Comparison of ENCODE assay signal across 3 cellular contexts in the genomic region with DNA sequence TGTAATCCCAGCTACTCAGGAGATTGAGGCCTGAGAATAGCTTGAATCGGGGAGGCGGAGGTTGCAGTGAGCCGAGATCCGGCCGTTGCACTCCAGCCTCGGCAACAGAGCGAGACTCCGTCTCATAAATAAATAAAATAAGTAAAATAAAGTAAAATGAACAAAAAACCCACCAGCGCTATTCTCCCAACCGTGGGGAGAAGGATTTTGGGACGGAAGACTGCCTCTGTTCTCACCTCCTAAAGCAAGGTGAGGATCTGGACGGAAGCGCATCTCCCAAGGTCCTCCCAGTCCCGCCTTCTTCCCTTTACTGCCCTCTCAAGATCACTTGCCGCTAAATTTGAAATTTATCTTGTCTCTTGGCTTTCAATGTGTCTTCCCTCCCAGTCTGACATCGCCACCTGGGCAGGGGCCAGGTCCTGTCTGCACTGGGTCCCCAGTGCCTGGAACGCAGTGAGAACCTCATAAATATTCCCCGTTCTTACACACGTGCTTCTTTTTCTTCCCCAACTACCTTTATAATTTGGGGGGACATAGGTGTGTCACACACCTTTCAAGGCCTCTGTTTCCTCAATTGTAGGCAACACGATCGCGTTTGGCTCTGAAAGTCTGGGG.
A peak's percentile ranks its signal among the peaks of the same experiment; 100 is the strongest.
TF ChIP-seq lines count a peak whose summit lies in the region.

No MANE protein-coding gene starts in this region.

TF ChIP-seq in SK-N-SH, 30 proteins besides CTCF, POLR2A, EP300 and RAD21 (continues in another document):
- TF ChIP-seq TAF1 (IDR thresholded peaks at IDR 0.05; ENCODE audit: borderline replicate concordance, low read depth, low read length) (no peak), RXRA (IDR thresholded peaks at IDR 0.05; ENCODE audit: borderline replicate concordance, low read depth) (no peak), MXI1 (IDR thresholded peaks at IDR 0.05; ENCODE audit: low read depth, low read length) (no peak), GATA2 (CRISPR knock-in tag; IDR thresholded peaks at IDR 0.05) (no peak), TEAD4 (IDR thresholded peaks at IDR 0.05; ENCODE audit: borderline replicate concordance, insufficient read depth) (no peak), SMC3 (IDR thresholded peaks at IDR 0.05; ENCODE audit: low read depth, low read length) (no peak), POLR2AphosphoS5 (IDR thresholded peaks at IDR 0.05; ENCODE audit: low read depth, low read length) (no peak), CHD2 (IDR thresholded peaks at IDR 0.05; ENCODE audit: low read length, partially characterized antibody) (no peak), RFX5 (IDR thresholded peaks at IDR 0.05; ENCODE audit: low read length) (no peak)
- TF ChIP-seq, protein P1, sequence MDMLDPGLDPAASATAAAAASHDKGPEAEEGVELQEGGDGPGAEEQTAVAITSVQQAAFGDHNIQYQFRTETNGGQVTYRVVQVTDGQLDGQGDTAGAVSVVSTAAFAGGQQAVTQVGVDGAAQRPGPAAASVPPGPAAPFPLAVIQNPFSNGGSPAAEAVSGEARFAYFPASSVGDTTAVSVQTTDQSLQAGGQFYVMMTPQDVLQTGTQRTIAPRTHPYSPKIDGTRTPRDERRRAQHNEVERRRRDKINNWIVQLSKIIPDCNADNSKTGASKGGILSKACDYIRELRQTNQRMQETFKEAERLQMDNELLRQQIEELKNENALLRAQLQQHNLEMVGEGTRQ (IDR thresholded peaks at IDR 0.05; ENCODE audit: borderline replicate concordance, low read depth, low read length), result no peak
- TF ChIP-seq, protein P2, sequence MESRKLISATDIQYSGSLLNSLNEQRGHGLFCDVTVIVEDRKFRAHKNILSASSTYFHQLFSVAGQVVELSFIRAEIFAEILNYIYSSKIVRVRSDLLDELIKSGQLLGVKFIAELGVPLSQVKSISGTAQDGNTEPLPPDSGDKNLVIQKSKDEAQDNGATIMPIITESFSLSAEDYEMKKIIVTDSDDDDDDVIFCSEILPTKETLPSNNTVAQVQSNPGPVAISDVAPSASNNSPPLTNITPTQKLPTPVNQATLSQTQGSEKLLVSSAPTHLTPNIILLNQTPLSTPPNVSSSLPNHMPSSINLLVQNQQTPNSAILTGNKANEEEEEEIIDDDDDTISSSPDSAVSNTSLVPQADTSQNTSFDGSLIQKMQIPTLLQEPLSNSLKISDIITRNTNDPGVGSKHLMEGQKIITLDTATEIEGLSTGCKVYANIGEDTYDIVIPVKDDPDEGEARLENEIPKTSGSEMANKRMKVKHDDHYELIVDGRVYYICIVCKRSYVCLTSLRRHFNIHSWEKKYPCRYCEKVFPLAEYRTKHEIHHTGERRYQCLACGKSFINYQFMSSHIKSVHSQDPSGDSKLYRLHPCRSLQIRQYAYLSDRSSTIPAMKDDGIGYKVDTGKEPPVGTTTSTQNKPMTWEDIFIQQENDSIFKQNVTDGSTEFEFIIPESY (IDR thresholded peaks at IDR 0.05; ENCODE audit: borderline replicate concordance, low read depth), result no peak
- TF ChIP-seq, protein P3, sequence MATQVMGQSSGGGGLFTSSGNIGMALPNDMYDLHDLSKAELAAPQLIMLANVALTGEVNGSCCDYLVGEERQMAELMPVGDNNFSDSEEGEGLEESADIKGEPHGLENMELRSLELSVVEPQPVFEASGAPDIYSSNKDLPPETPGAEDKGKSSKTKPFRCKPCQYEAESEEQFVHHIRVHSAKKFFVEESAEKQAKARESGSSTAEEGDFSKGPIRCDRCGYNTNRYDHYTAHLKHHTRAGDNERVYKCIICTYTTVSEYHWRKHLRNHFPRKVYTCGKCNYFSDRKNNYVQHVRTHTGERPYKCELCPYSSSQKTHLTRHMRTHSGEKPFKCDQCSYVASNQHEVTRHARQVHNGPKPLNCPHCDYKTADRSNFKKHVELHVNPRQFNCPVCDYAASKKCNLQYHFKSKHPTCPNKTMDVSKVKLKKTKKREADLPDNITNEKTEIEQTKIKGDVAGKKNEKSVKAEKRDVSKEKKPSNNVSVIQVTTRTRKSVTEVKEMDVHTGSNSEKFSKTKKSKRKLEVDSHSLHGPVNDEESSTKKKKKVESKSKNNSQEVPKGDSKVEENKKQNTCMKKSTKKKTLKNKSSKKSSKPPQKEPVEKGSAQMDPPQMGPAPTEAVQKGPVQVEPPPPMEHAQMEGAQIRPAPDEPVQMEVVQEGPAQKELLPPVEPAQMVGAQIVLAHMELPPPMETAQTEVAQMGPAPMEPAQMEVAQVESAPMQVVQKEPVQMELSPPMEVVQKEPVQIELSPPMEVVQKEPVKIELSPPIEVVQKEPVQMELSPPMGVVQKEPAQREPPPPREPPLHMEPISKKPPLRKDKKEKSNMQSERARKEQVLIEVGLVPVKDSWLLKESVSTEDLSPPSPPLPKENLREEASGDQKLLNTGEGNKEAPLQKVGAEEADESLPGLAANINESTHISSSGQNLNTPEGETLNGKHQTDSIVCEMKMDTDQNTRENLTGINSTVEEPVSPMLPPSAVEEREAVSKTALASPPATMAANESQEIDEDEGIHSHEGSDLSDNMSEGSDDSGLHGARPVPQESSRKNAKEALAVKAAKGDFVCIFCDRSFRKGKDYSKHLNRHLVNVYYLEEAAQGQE (IDR thresholded peaks at IDR 0.05; ENCODE audit: low read depth, low read length), result no peak

TF ChIP-seq in SK-N-SH treated with all-trans-retinoic acid at 6 μM for 48 hours, 23 proteins besides CTCF, POLR2A, EP300 and RAD21:
- TF ChIP-seq ZC3H10 (CRISPR knock-in tag; IDR thresholded peaks at IDR 0.05), result no peak
- no peak for TF ChIP-seq ZFP30 (CRISPR knock-in tag; IDR thresholded peaks at IDR 0.05)
- TF ChIP-seq GLIS3 (CRISPR knock-in tag; IDR thresholded peaks at IDR 0.05), result no peak
- no peak for TF ChIP-seq TCF4 (CRISPR knock-in tag; IDR thresholded peaks at IDR 0.05; ENCODE audit: borderline replicate concordance)
- TF ChIP-seq BACH2 (CRISPR knock-in tag; IDR thresholded peaks at IDR 0.05; ENCODE audit: borderline replicate concordance), result no peak
- no peak for TF ChIP-seq ZNF565 (CRISPR knock-in tag; conservative IDR thresholded peaks at IDR 0.05; ENCODE audit: low read depth)
- TF ChIP-seq OSR1 (CRISPR knock-in tag; IDR thresholded peaks at IDR 0.05), result no peak
- no peak for TF ChIP-seq CSDC2 (CRISPR knock-in tag; IDR thresholded peaks at IDR 0.05)
- TF ChIP-seq ISL1 (CRISPR knock-in tag; IDR thresholded peaks at IDR 0.05), result no peak
- TF ChIP-seq, protein P4, sequence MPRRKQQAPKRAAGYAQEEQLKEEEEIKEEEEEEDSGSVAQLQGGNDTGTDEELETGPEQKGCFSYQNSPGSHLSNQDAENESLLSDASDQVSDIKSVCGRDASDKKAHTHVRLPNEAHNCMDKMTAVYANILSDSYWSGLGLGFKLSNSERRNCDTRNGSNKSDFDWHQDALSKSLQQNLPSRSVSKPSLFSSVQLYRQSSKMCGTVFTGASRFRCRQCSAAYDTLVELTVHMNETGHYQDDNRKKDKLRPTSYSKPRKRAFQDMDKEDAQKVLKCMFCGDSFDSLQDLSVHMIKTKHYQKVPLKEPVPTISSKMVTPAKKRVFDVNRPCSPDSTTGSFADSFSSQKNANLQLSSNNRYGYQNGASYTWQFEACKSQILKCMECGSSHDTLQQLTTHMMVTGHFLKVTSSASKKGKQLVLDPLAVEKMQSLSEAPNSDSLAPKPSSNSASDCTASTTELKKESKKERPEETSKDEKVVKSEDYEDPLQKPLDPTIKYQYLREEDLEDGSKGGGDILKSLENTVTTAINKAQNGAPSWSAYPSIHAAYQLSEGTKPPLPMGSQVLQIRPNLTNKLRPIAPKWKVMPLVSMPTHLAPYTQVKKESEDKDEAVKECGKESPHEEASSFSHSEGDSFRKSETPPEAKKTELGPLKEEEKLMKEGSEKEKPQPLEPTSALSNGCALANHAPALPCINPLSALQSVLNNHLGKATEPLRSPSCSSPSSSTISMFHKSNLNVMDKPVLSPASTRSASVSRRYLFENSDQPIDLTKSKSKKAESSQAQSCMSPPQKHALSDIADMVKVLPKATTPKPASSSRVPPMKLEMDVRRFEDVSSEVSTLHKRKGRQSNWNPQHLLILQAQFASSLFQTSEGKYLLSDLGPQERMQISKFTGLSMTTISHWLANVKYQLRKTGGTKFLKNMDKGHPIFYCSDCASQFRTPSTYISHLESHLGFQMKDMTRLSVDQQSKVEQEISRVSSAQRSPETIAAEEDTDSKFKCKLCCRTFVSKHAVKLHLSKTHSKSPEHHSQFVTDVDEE (CRISPR knock-in tag; IDR thresholded peaks at IDR 0.05), result no peak
- TF ChIP-seq PPARA (CRISPR knock-in tag; IDR thresholded peaks at IDR 0.05; ENCODE audit: borderline replicate concordance), result no peak
- TF ChIP-seq SNAI2 (CRISPR knock-in tag; IDR thresholded peaks at IDR 0.05), result no peak
- no peak for TF ChIP-seq ZFP3 (CRISPR knock-in tag; IDR thresholded peaks at IDR 0.05)
- no peak for TF ChIP-seq ESRRG (CRISPR knock-in tag; IDR thresholded peaks at IDR 0.05)
- no peak for TF ChIP-seq TOX (CRISPR knock-in tag; IDR thresholded peaks at IDR 0.05; ENCODE audit: borderline replicate concordance)
- TF ChIP-seq, protein P5, sequence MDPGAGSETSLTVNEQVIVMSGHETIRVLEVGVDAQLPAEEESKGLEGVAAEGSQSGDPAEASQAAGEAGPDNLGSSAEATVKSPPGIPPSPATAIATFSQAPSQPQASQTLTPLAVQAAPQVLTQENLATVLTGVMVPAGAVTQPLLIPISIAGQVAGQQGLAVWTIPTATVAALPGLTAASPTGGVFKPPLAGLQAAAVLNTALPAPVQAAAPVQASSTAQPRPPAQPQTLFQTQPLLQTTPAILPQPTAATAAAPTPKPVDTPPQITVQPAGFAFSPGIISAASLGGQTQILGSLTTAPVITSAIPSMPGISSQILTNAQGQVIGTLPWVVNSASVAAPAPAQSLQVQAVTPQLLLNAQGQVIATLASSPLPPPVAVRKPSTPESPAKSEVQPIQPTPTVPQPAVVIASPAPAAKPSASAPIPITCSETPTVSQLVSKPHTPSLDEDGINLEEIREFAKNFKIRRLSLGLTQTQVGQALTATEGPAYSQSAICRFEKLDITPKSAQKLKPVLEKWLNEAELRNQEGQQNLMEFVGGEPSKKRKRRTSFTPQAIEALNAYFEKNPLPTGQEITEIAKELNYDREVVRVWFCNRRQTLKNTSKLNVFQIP (CRISPR knock-in tag; IDR thresholded peaks at IDR 0.05; ENCODE audit: borderline replicate concordance, low read depth), result no peak

TF ChIP-seq in HepG2, 621 proteins besides CTCF, POLR2A, EP300 and RAD21 (continues in another document):
- no peak for TF ChIP-seq ZNF24 (IDR thresholded peaks at IDR 0.05)
- no peak for TF ChIP-seq MED13 (CRISPR knock-in tag; IDR thresholded peaks at IDR 0.05)
- TF ChIP-seq, protein P6, sequence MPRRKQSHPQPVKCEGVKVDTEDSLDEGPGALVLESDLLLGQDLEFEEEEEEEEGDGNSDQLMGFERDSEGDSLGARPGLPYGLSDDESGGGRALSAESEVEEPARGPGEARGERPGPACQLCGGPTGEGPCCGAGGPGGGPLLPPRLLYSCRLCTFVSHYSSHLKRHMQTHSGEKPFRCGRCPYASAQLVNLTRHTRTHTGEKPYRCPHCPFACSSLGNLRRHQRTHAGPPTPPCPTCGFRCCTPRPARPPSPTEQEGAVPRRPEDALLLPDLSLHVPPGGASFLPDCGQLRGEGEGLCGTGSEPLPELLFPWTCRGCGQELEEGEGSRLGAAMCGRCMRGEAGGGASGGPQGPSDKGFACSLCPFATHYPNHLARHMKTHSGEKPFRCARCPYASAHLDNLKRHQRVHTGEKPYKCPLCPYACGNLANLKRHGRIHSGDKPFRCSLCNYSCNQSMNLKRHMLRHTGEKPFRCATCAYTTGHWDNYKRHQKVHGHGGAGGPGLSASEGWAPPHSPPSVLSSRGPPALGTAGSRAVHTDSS (CRISPR knock-in tag; conservative IDR thresholded peaks at IDR 0.05), result no peak
- no peak for TF ChIP-seq ZNF616 (CRISPR knock-in tag; IDR thresholded peaks at IDR 0.05; ENCODE audit: low read depth)
- no peak for TF ChIP-seq KLF16 (CRISPR knock-in tag; IDR thresholded peaks at IDR 0.05)
- TF ChIP-seq DNMT1 (CRISPR knock-in tag; IDR thresholded peaks at IDR 0.05), result no peak
- TF ChIP-seq ZNF292 (CRISPR knock-in tag; IDR thresholded peaks at IDR 0.05; ENCODE audit: borderline replicate concordance, low read depth), result no peak
- no peak for TF ChIP-seq SMAD9 (CRISPR knock-in tag; IDR thresholded peaks at IDR 0.05)
- TF ChIP-seq ZIK1 (CRISPR knock-in tag; IDR thresholded peaks at IDR 0.05; ENCODE audit: borderline replicate concordance, low read depth), result no peak
- TF ChIP-seq CEBPG (CRISPR knock-in tag; IDR thresholded peaks at IDR 0.05), result no peak
- TF ChIP-seq DMAP1 (CRISPR knock-in tag; IDR thresholded peaks at IDR 0.05), result no peak; the same call in 1 of the 2 replicates
- TF ChIP-seq LCORL (IDR thresholded peaks at IDR 0.05), result no peak
- TF ChIP-seq LCORL (CRISPR knock-in tag; IDR thresholded peaks at IDR 0.05), result no peak; the same call in 1 of the 2 replicates
- TF ChIP-seq HIVEP1 (CRISPR knock-in tag; IDR thresholded peaks at IDR 0.05), result no peak
- TF ChIP-seq, protein P7, sequence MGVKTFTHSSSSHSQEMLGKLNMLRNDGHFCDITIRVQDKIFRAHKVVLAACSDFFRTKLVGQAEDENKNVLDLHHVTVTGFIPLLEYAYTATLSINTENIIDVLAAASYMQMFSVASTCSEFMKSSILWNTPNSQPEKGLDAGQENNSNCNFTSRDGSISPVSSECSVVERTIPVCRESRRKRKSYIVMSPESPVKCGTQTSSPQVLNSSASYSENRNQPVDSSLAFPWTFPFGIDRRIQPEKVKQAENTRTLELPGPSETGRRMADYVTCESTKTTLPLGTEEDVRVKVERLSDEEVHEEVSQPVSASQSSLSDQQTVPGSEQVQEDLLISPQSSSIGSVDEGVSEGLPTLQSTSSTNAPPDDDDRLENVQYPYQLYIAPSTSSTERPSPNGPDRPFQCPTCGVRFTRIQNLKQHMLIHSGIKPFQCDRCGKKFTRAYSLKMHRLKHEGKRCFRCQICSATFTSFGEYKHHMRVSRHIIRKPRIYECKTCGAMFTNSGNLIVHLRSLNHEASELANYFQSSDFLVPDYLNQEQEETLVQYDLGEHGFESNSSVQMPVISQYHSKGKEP (CRISPR knock-in tag; IDR thresholded peaks at IDR 0.05), result 0 out of 2 replicates have a peak, but pooled peaks have one; percentile 4
- TF ChIP-seq ZNF329 (CRISPR knock-in tag; IDR thresholded peaks at IDR 0.05; ENCODE audit: low read depth), result no peak
- TF ChIP-seq NFKB2 (CRISPR knock-in tag; IDR thresholded peaks at IDR 0.05; ENCODE audit: borderline replicate concordance), result no peak
- 0 out of 2 replicates have a peak, but pooled peaks have one; percentile 27 for TF ChIP-seq ZNF235 (CRISPR knock-in tag; IDR thresholded peaks at IDR 0.05; ENCODE audit: borderline replicate concordance)
- TF ChIP-seq, protein P8, sequence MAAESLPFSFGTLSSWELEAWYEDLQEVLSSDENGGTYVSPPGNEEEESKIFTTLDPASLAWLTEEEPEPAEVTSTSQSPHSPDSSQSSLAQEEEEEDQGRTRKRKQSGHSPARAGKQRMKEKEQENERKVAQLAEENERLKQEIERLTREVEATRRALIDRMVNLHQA (CRISPR knock-in tag; IDR thresholded peaks at IDR 0.05), result no peak
- TF ChIP-seq PCBP1 (IDR thresholded peaks at IDR 0.05; ENCODE audit: borderline replicate concordance, low read depth, low read length), result no peak
- no peak for TF ChIP-seq SMARCC2 (IDR thresholded peaks at IDR 0.05)
- TF ChIP-seq ZNF781 (CRISPR knock-in tag; IDR thresholded peaks at IDR 0.05; ENCODE audit: borderline replicate concordance, not compliant biosample characterization), result no peak
- no peak for TF ChIP-seq ZNF703 (CRISPR knock-in tag; IDR thresholded peaks at IDR 0.05; ENCODE audit: borderline replicate concordance)
- no peak for TF ChIP-seq MED8 (CRISPR knock-in tag; IDR thresholded peaks at IDR 0.05; ENCODE audit: insufficient replicate concordance)
